ENCODE assay signal across 21 cellular contexts in the genomic region with DNA sequence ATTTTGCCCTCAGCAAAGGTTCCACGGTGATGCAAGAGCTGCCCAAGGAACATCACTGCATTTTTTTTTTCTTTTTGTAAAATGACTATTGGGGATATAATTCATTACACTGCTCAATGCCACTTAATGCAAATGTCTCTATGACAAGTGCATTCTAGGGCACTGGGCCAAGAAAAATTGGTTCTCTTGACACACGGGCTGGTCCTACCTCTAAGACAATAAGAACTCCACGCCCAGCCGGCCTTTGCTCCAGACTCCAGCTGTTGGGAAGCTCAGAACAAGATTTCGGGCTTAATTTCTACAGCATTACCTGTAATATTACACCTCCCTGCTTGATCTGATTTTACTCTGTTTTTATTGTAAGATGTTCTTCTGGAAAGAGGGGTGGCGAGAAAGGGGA. TPM values are rescaled to one million over a fixed set of nuclear protein-coding genes. Genes with fewer than 3 reads are reported as not detected.
DNase-seq lines count a peak whose midpoint lies in the region; ATAC-seq and TF ChIP-seq lines count a peak whose summit lies in the region.
"Had no signal": no experiment of that assay in that cellular context is flagged by ENCODE, and none has a peak within 500 bp of the region (broad histone marks: within the 10 kb centered on the region; RNA-seq: fewer than 3 reads in every experiment).

No MANE protein-coding gene starts in this region.

- intact Hi-C loops in sigmoid colon (cut with DNase I) = no loop called here

- DNase-seq in NCI-H1417 (lab: John Stamatoyannopoulos, UW) (peak; percentile 63 to 88 (median 88)), NCI-H1417 treated with DMSO at 0.1 percent for 48 hours (lab: John Stamatoyannopoulos, UW) (no peak), NCI-H1105 treated with DMSO at 0.1 percent for 48 hours (lab: John Stamatoyannopoulos, UW) (peak; percentile 91), NCI-H774 (lab: John Stamatoyannopoulos, UW) (peak; percentile 27), sigmoid colon (peak; percentile 48), caudate nucleus (lab: John Stamatoyannopoulos, UW) (no peak)
- DNase-seq: activated CD4-positive, alpha-beta T cell treated with anti-CD3 and anti-CD28 coated beads, Interleukin-2, amount 10 ng/mL, durations not matched to agents 7 days and 5 days; activated CD8-positive, alpha-beta memory T cell treated with anti-CD3 and anti-CD28 coated beads, Interleukin-2, amount 50 U/mL, for 48 hours; activated effector memory CD4-positive, alpha-beta T cell treated with anti-CD3 and anti-CD28 coated beads, Interleukin-2, amount 50 U/mL, for 16 hours; BE2C; central memory CD4-positive, alpha-beta T cell; DMS153; left cardiac atrium; midbrain; NCI-H526 treated with DMSO at 0.1 percent for 48 hours; SW 1271 had no signal

- no peak for TF ChIP-seq CTCF in sigmoid colon (IDR thresholded peaks at IDR 0.05)

- WGBS in sigmoid colon, 2 donors = 24 to 64% methylated on average over 6 of the region's 6 CpGs

- H3K36me3 ChIP-seq in sigmoid colon = no peaks in the 10 kb centered on the region
- H3K36me3 ChIP-seq: BE2C, esophagus muscularis mucosa, suprapubic skin had no signal

- ATAC-seq in GM18511 (IDR thresholded peaks at IDR 0.05; ENCODE audit: unreplicated experiment) (no peak), GM21576 (IDR thresholded peaks at IDR 0.05; ENCODE audit: unreplicated experiment) (no peak)
- ATAC-seq: left cardiac atrium had no signal

- peaks cover 0 to 24% (median 0%) of the 10 kb centered on the region in 3 donors for H3K27me3 ChIP-seq in sigmoid colon
- H3K27me3 ChIP-seq: BE2C had no signal

- no peak overlapping the region for H3K4me3 ChIP-seq in sigmoid colon
- H3K4me3 ChIP-seq: esophagus muscularis mucosa, suprapubic skin had no signal

- TF ChIP-seq EP300 in sigmoid colon (IDR thresholded peaks at IDR 0.05) = no peak

- H3K27ac ChIP-seq in sigmoid colon (no peak overlapping the region), caudate nucleus (ENCODE audit: low read depth, low read length) (no peak overlapping the region)
- H3K27ac ChIP-seq: 22Rv1, esophagus muscularis mucosa, suprapubic skin had no signal

- no peak for TF ChIP-seq POLR2A in sigmoid colon (IDR thresholded peaks at IDR 0.05)

- no peaks in the 10 kb centered on the region for H3K9me3 ChIP-seq in sigmoid colon
- H3K9me3 ChIP-seq: BE2C, suprapubic skin had no signal

- no peaks in the 10 kb centered on the region for H3K4me1 ChIP-seq in sigmoid colon
- H3K4me1 ChIP-seq: BE2C, esophagus muscularis mucosa, suprapubic skin had no signal

RNA-seq across cellular contexts. Expression of a gene that starts 48.8 kb away (rescaled TPM):
- 10 to 100 TPM; 12.8 to 25.7 (median 19.5) TPM for total RNA-seq in sigmoid colon
- 10 to 100 TPM in 2 of 3 donors, 1 to 10 TPM in 1; 7.8 to 17.9 (median 11.6) TPM for polyA plus RNA-seq in sigmoid colon

Comparison
In these comparisons a context has a peak if more than half of its experiments do, and no peak if none do; other contexts are left out.
1. DNase-seq: peak in NCI-H1417 (3 of 3), NCI-H1105 treated with DMSO at 0.1 percent for 48 hours (single experiment), NCI-H774 (single experiment) and sigmoid colon (single experiment); none in NCI-H1417 treated with DMSO at 0.1 percent for 48 hours (single experiment) and caudate nucleus (0 of 61).